Comparison of ENCODE assay signal across 14 cellular contexts in genomic region chr11:87743002-87743401, GRCh38.
DNase-seq lines count a peak whose midpoint lies in the region; ATAC-seq and TF ChIP-seq lines count a peak whose summit lies in the region.
"Had no signal": no experiment of that assay in that cellular context is flagged by ENCODE, and none has a peak within 500 bp of the region (broad histone marks: within the 10 kb centered on the region; RNA-seq: fewer than 3 reads in every experiment).

No MANE protein-coding gene starts in this region.

- no peak overlapping the region for H3K9ac ChIP-seq in Loucy (ENCODE audit: low read depth, low read length, poor library complexity, severe bottlenecking)
- H3K9ac ChIP-seq: KMS-11 had no signal

- no peaks in the 10 kb centered on the region for H4K20me1 ChIP-seq in Loucy (ENCODE audit: insufficient read depth, low read length, poor library complexity, severe bottlenecking)

- H3K4me1 ChIP-seq in Loucy (ENCODE audit: insufficient read depth, low read length, poor library complexity, severe bottlenecking) (peaks cover 38% of the 10 kb centered on the region), psoas muscle (no peaks in the 10 kb centered on the region)
- H3K4me1 ChIP-seq: right atrium auricular region had no signal

- 26 to 40% (median 35%) methylated on average over 2 of the region's 2 CpGs for WGBS in psoas muscle, 3 donors

- H3K27me3 ChIP-seq in Loucy (ENCODE audit: insufficient read depth, low read length, poor library complexity, severe bottlenecking), result no peaks in the 10 kb centered on the region
- no peaks in the 10 kb centered on the region for H3K27me3 ChIP-seq in psoas muscle (ENCODE audit: insufficient read depth in 3 of 3, low read length in 2 of 3)
- H3K27me3 ChIP-seq: right atrium auricular region had no signal

- intact Hi-C loops in psoas muscle (cut with DNase I), result loop anchor here in 1 of 2 donors (5.0 kb wide), 1 partner anchor 44 kb away; no protein-coding TSS in a partner anchor

- no peak overlapping the region for H2AFZ ChIP-seq in Loucy (ENCODE audit: low read length)

- H3K9me2 ChIP-seq in Loucy (replicated peaks; ENCODE audit: low read depth, low read length), result no peaks in the 10 kb centered on the region

- TF ChIP-seq CTCF in Loucy (conservative IDR thresholded peaks at IDR 0.05; ENCODE audit: low read length) (peak; percentile 64), psoas muscle (IDR thresholded peaks at IDR 0.05) (peak; percentile 35)

- ATAC-seq in psoas muscle, result peak in 2 of 4 donors; percentile 64 to 67
- ATAC-seq in GM21515 (IDR thresholded peaks at IDR 0.05; ENCODE audit: unreplicated experiment), result no peak
- no peak for ATAC-seq in GM21723 (IDR thresholded peaks at IDR 0.05; ENCODE audit: unreplicated experiment)

- no peaks in the 10 kb centered on the region for H3K9me3 ChIP-seq in Loucy (ENCODE audit: insufficient read depth, low read depth, low read length)
- no peaks in the 10 kb centered on the region for H3K9me3 ChIP-seq in psoas muscle
- H3K9me3 ChIP-seq: right atrium auricular region had no signal

- no peak overlapping the region for H3K27ac ChIP-seq in psoas muscle
- H3K27ac ChIP-seq: KMS-11, right atrium auricular region had no signal

- H3K36me3 ChIP-seq in Loucy (ENCODE audit: insufficient read depth, low read length), result no peaks in the 10 kb centered on the region
- H3K36me3 ChIP-seq in psoas muscle (ENCODE audit: insufficient read depth in 1 of 2, low read depth in 1 of 2), result no peaks in the 10 kb centered on the region
- H3K36me3 ChIP-seq: right atrium auricular region had no signal

- no peak overlapping the region for H3K4me2 ChIP-seq in Loucy (ENCODE audit: low read depth, low read length, poor library complexity, severe bottlenecking)
- H3K4me2 ChIP-seq: KMS-11 had no signal

- no peaks in the 10 kb centered on the region for H3F3A ChIP-seq in Loucy (ENCODE audit: low read depth)

- H3K4me3 ChIP-seq in Loucy (ENCODE audit: low read length, poor library complexity, severe bottlenecking), result no peak overlapping the region
- no peak overlapping the region for H3K4me3 ChIP-seq in psoas muscle
- H3K4me3 ChIP-seq: right atrium auricular region had no signal

- H3K79me2 ChIP-seq in Loucy (ENCODE audit: insufficient read depth, low read length), result no peaks in the 10 kb centered on the region

- DNase-seq in NCI-H748 (lab: John Stamatoyannopoulos, UW; ENCODE audit: unreplicated experiment), result peak; percentile 15
- no peak for DNase-seq in NCI-H748 treated with DMSO at 0.1 percent for 48 hours (lab: John Stamatoyannopoulos, UW)
- peak; percentile 2 for DNase-seq in cerebellar cortex (ENCODE audit: low spot score)
- DNase-seq in psoas muscle, result no peak
- DNase-seq in NK-92 (lab: John Stamatoyannopoulos, UW; ENCODE audit: unreplicated experiment), result no peak
- DNase-seq: activated CD8-positive, alpha-beta memory T cell treated with anti-CD3 and anti-CD28 coated beads, Interleukin-2, amount 50 U/mL, for 4 hours; activated naive CD8-positive, alpha-beta T cell treated with anti-CD3 and anti-CD28 coated beads for 36 hours; stimulated activated CD4-positive, alpha-beta T cell treated with anti-CD3 and anti-CD28 coated beads, Interleukin-4, amount 100 ng/mL, for 4 hours; stimulated activated naive CD4-positive, alpha-beta T cell had no signal

Comparison
In these comparisons a context has a peak if more than half of its experiments do, and no peak if none do; other contexts are left out.
1. DNase-seq: peak in NCI-H748 (single experiment) and cerebellar cortex (single experiment); none in NCI-H748 treated with DMSO at 0.1 percent for 48 hours (single experiment), psoas muscle (0 of 2) and NK-92 (single experiment).